Comparison of ENCODE assay signal across 26 cellular contexts in the genomic region with DNA sequence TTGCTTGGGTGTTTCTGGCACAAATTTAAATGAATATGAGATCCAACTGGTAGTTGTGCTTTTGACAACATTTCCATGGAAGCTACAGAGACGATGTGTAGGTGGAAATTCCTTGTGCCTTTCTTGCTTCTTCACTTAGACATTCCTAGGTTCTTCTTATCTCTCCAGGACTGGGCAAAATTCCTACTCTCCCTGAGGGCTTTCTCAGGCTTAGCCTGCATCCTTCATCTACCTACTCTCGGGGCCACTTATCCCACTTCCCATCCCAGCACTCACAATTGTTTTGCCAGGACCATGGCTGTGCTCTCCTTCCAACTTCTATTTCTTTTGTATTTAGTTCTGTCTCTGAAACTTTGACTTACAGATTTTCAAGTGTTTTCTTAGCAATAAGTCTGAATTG. TPM values are rescaled to one million over a fixed set of nuclear protein-coding genes. Genes with fewer than 3 reads are reported as not detected.
DNase-seq lines count a peak whose midpoint lies in the region; ATAC-seq, FAIRE-seq and TF ChIP-seq lines count a peak whose summit lies in the region.
"Had no signal": no experiment of that assay in that cellular context is flagged by ENCODE, and none has a peak within 500 bp of the region (broad histone marks: within the 10 kb centered on the region; RNA-seq: fewer than 3 reads in every experiment).

No MANE protein-coding gene starts in this region.

- POLR2A ChIA-PET in HEK293T (lab: Yijun Ruan, JAX), result no interaction called here

- H3K4me3 Mint-ChIP-seq in GM23338 (no peak overlapping the region), astrocyte (ENCODE audit: unreplicated experiment) (no peak overlapping the region)
- H3K4me3 Mint-ChIP-seq: CD14-positive monocyte; CD4-positive, alpha-beta memory T cell; H9; HFFc6 had no signal

- no peak overlapping the region for H3K27ac Mint-ChIP-seq in GM23338
- H3K27ac Mint-ChIP-seq in astrocyte (ENCODE audit: unreplicated experiment), result no peak overlapping the region
- H3K27ac Mint-ChIP-seq: CD14-positive monocyte; CD4-positive, alpha-beta memory T cell; H9; HFFc6 had no signal

- ATAC-seq in GM23338, result peak; percentile 29
- ATAC-seq: HCT116 had no signal

- H4K20me1 ChIP-seq in GM23338 (replicated peaks; ENCODE audit: insufficient read depth), result no peaks in the 10 kb centered on the region
- no peaks in the 10 kb centered on the region for H4K20me1 ChIP-seq in astrocyte (ENCODE audit: insufficient read depth, low read length)
- H4K20me1 ChIP-seq in osteoblast (ENCODE audit: insufficient read depth, low read length), result no peaks in the 10 kb centered on the region
- H4K20me1 ChIP-seq: BLaER1 treated with 17β-estradiol and CSF1 and Interleukin-3, amounts not matched to agents 10 nM and 100 nM had no signal

- H3K9ac ChIP-seq in astrocyte (ENCODE audit: low read length), result no peak overlapping the region
- H3K9ac ChIP-seq: BLaER1 treated with 17β-estradiol and CSF1 and Interleukin-3, amounts not matched to agents 10 nM and 100 nM; GM23248 had no signal

- H3K9me3 Mint-ChIP-seq in GM23338 (no peaks in the 10 kb centered on the region), astrocyte (ENCODE audit: unreplicated experiment) (no peaks in the 10 kb centered on the region)
- H3K9me3 Mint-ChIP-seq: CD14-positive monocyte; CD4-positive, alpha-beta memory T cell; H9; HFFc6 had no signal

- H3K36me3 Mint-ChIP-seq in GM23338 (ENCODE audit: low read depth), result no peaks in the 10 kb centered on the region
- H3K36me3 Mint-ChIP-seq in astrocyte (ENCODE audit: low read depth, unreplicated experiment), result no peaks in the 10 kb centered on the region
- H3K36me3 Mint-ChIP-seq: CD14-positive monocyte; CD4-positive, alpha-beta memory T cell had no signal

- H3K79me2 ChIP-seq in GM23338 (replicated peaks; ENCODE audit: insufficient read depth), result no peaks in the 10 kb centered on the region
- no peaks in the 10 kb centered on the region for H3K79me2 ChIP-seq in astrocyte (ENCODE audit: insufficient read depth, low read length)
- no peaks in the 10 kb centered on the region for H3K79me2 ChIP-seq in osteoblast (ENCODE audit: insufficient read depth, low read length)

- H3K4me1 ChIP-seq in GM23338 (ENCODE audit: insufficient read depth), result no peaks in the 10 kb centered on the region; the same call in 1 of the 2 replicates
- no peaks in the 10 kb centered on the region for H3K4me1 ChIP-seq in astrocyte (ENCODE audit: insufficient read depth, low read length)
- no peaks in the 10 kb centered on the region for H3K4me1 ChIP-seq in osteoblast (ENCODE audit: insufficient read depth, low read length)
- H3K4me1 ChIP-seq: BE2C had no signal

- H3F3A ChIP-seq in GM23338 (replicated peaks; ENCODE audit: low read depth), result no peaks in the 10 kb centered on the region

- H3K4me3 ChIP-seq in GM23338 (no peak overlapping the region), astrocyte (ENCODE audit: insufficient read depth, low read depth, low read length) (no peak overlapping the region), osteoblast (ENCODE audit: insufficient read depth, low read length) (no peak overlapping the region)
- H3K4me3 ChIP-seq: BLaER1 treated with 17β-estradiol and CSF1 and Interleukin-3, amounts not matched to agents 10 nM and 100 nM; GM23248 had no signal

- FAIRE-seq in astrocyte (lab: Jason Lieb, UNC), result no peak
- FAIRE-seq: A204.1, G401.6, GM12892, GM19239 had no signal

- no peak for DNase-seq in GM23338 (ENCODE audit: low spot score)
- DNase-seq in astrocyte (ENCODE audit: low read depth), result peak; percentile 4
- DNase-seq in osteoblast (ENCODE audit: insufficient read length, low spot score, missing footprints), result peak; percentile 53
- DNase-seq in Ammon's horn (ENCODE audit: low spot score), result no peak
- no peak for DNase-seq in 8988T
- DNase-seq in HEK293T (ENCODE audit: extremely low spot score), result no peak
- DNase-seq: BE2C; Calu3; CD4-positive, alpha-beta memory T cell; COR-L47; DMS53; DMS79 treated with DMSO at 0.1 percent for 48 hours; GM23248; H9; HFFc6 had no signal

- peaks cover 3% of the 10 kb centered on the region for H3K9me3 ChIP-seq in astrocyte (ENCODE audit: insufficient read depth, low read depth, low read length)
- no peaks in the 10 kb centered on the region for H3K9me3 ChIP-seq in osteoblast (ENCODE audit: low read depth, low read length)
- H3K9me3 ChIP-seq: BE2C; BLaER1 treated with 17β-estradiol and CSF1 and Interleukin-3, amounts not matched to agents 10 nM and 100 nM had no signal

- CTCF ChIA-PET in HEK293T (lab: Yijun Ruan, JAX), result no interaction called here

- H3K27me3 Mint-ChIP-seq in GM23338 (ENCODE audit: insufficient read depth, low read depth, poor library complexity) (peaks cover 2% of the 10 kb centered on the region), astrocyte (ENCODE audit: low read depth, unreplicated experiment) (no peaks in the 10 kb centered on the region)

- no peak overlapping the region for H3K4me2 ChIP-seq in GM23338
- no peak overlapping the region for H3K4me2 ChIP-seq in astrocyte (ENCODE audit: low read length)
- H3K4me2 ChIP-seq in osteoblast (ENCODE audit: insufficient read depth, low read length), result no peak overlapping the region
- H3K4me2 ChIP-seq: BLaER1 treated with 17β-estradiol and CSF1 and Interleukin-3, amounts not matched to agents 10 nM and 100 nM had no signal

- no peaks in the 10 kb centered on the region for H3K36me3 ChIP-seq in GM23338 (ENCODE audit: insufficient read depth)
- no peaks in the 10 kb centered on the region for H3K36me3 ChIP-seq in astrocyte (ENCODE audit: insufficient read depth, low read length)
- no peaks in the 10 kb centered on the region for H3K36me3 ChIP-seq in osteoblast (ENCODE audit: insufficient read depth, low read length)
- H3K36me3 ChIP-seq: BE2C; BLaER1 treated with 17β-estradiol and CSF1 and Interleukin-3, amounts not matched to agents 10 nM and 100 nM had no signal

- peaks cover 4% of the 10 kb centered on the region; the same call in 2 of the 3 replicates for H3K4me1 Mint-ChIP-seq in GM23338
- H3K4me1 Mint-ChIP-seq in astrocyte (ENCODE audit: low read depth, unreplicated experiment), result peaks cover 6% of the 10 kb centered on the region
- H3K4me1 Mint-ChIP-seq: CD4-positive, alpha-beta memory T cell had no signal

- H3K27ac ChIP-seq in 22Rv1 (peak overlapping the region; percentile 3; the same call in 1 of the 2 replicates), GM23338 (ENCODE audit: low read depth) (no peak overlapping the region), astrocyte (ENCODE audit: low read depth, low read length) (no peak overlapping the region), osteoblast (ENCODE audit: low read depth, low read length) (no peak overlapping the region)
- H3K27ac ChIP-seq: BLaER1 treated with 17β-estradiol and CSF1 and Interleukin-3, amounts not matched to agents 10 nM and 100 nM; GM23248 had no signal

- H3K27me3 ChIP-seq in GM23338 (ENCODE audit: insufficient read depth), result no peaks in the 10 kb centered on the region
- no peaks in the 10 kb centered on the region for H3K27me3 ChIP-seq in astrocyte (ENCODE audit: insufficient read depth, low read length)
- H3K27me3 ChIP-seq in osteoblast (ENCODE audit: insufficient read depth, low read length), result no peaks in the 10 kb centered on the region
- H3K27me3 ChIP-seq: BLaER1 treated with 17β-estradiol and CSF1 and Interleukin-3, amounts not matched to agents 10 nM and 100 nM had no signal

- no peak overlapping the region for H2AFZ ChIP-seq in GM23338
- no peak overlapping the region for H2AFZ ChIP-seq in astrocyte (ENCODE audit: low read depth, low read length)
- H2AFZ ChIP-seq in osteoblast (ENCODE audit: low read length), result no peak overlapping the region
- H2AFZ ChIP-seq: GM23248 had no signal

- peaks cover 5% of the 10 kb centered on the region; the same call in 1 of the 2 replicates for H3K9me2 ChIP-seq in GM23338 (ENCODE audit: insufficient read depth)

- TF ChIP-seq CTCF in 22Rv1 (IDR thresholded peaks at IDR 0.05) (no peak), GM23338 (conservative IDR thresholded peaks at IDR 0.05; ENCODE audit: low read depth in 2 of 2) (no peak), astrocyte (IDR thresholded peaks at IDR 0.05; ENCODE audit: insufficient read depth, low read depth, low read length) (no peak), osteoblast (IDR thresholded peaks at IDR 0.05; ENCODE audit: extremely low read depth, low read depth, low read length) (no peak)

TF ChIP-seq in HEK293T, 16 proteins besides CTCF, POLR2A, EP300 and RAD21:
- no peak for TF ChIP-seq SP1 (IDR thresholded peaks at IDR 0.05)
- TF ChIP-seq NFRKB (IDR thresholded peaks at IDR 0.05), result no peak
- TF ChIP-seq ZNF384 (IDR thresholded peaks at IDR 0.05), result no peak
- TF ChIP-seq HDGF (IDR thresholded peaks at IDR 0.05; ENCODE audit: borderline replicate concordance), result no peak
- no peak for TF ChIP-seq L3MBTL2 (conservative IDR thresholded peaks at IDR 0.05)
- TF ChIP-seq FOXA1 (IDR thresholded peaks at IDR 0.05), result no peak
- no peak for TF ChIP-seq FOXK2 (IDR thresholded peaks at IDR 0.05)
- no peak for TF ChIP-seq TARDBP (IDR thresholded peaks at IDR 0.05)
- no peak for TF ChIP-seq FOXM1 (IDR thresholded peaks at IDR 0.05; ENCODE audit: borderline replicate concordance)
- TF ChIP-seq ELF4 (IDR thresholded peaks at IDR 0.05), result no peak
- TF ChIP-seq BHLHE40 (IDR thresholded peaks at IDR 0.05; ENCODE audit: borderline replicate concordance), result no peak
- no peak for TF ChIP-seq SUZ12 (IDR thresholded peaks at IDR 0.05)

RNA-seq across cellular contexts. Expression of a gene that starts 17.8 kb away (rescaled TPM):
- not detected in 2 replicates for total RNA-seq in GM23338 (2014; rRNA removed; shearing (Covaris generic))
- 0.82 and 0.90 TPM in 2 replicates for polyA plus RNA-seq in GM23338 (2016; fragmentation: Nextera tagmentation; extraction: Ambion mirVana)
- total RNA-seq in astrocyte, result not detected in 2 replicates
- not detected in 2 replicates for total RNA-seq in osteoblast
- total RNA-seq: CD4-positive, alpha-beta memory T cell; GM23248; H4; HFFc6 had no signal
- polyA plus RNA-seq: AG04450; CD14-positive monocyte; CD4-positive, alpha-beta memory T cell; GM23248 had no signal

RNA-seq across cellular contexts. Expression of a gene that starts 29.3 kb away (rescaled TPM):
- 27.0 and 36.1 TPM in 2 replicates for total RNA-seq in GM23338 (2014; rRNA removed; shearing (Covaris generic))
- 251 and 256 TPM in 2 replicates for polyA plus RNA-seq in GM23338 (2016; fragmentation: Nextera tagmentation; extraction: Ambion mirVana)
- total RNA-seq in astrocyte, result 0.59 and 0.82 TPM in 2 replicates
- not detected in 2 replicates for total RNA-seq in osteoblast
- total RNA-seq: Calu3; CD4-positive, alpha-beta memory T cell; Daoy; GM23248; H4; HFFc6 had no signal
- polyA plus RNA-seq: AG04450; CD4-positive, alpha-beta memory T cell; GM23248 had no signal

RNA-seq across cellular contexts. Expression of a gene that starts 57.1 kb away (rescaled TPM):
- total RNA-seq in GM23338 (2014; rRNA removed; shearing (Covaris generic)), result not detected in 2 replicates
- 0.40 and 0.42 TPM in 2 replicates for polyA plus RNA-seq in GM23338 (2016; fragmentation: Nextera tagmentation; extraction: Ambion mirVana)
- total RNA-seq in astrocyte (22.6 and 32.3 TPM in 2 replicates), osteoblast (not detected in 2 replicates)
- total RNA-seq: CD4-positive, alpha-beta memory T cell; GM23248; H9; HFFc6 had no signal
- polyA plus RNA-seq: AG04450; CD14-positive monocyte; CD4-positive, alpha-beta memory T cell had no signal

Comparison
In these comparisons a context has a peak if more than half of its experiments do, and no peak if none do; other contexts are left out.
1. DNase-seq: peak in astrocyte (single experiment) and osteoblast (single experiment); none in GM23338 (single experiment), Ammon's horn (single experiment), 8988T (single experiment) and HEK293T (single experiment).
2. RNA of a gene that starts 29.3 kb away (total RNA-seq): 27.0 to 36.1 TPM in GM23338; 0.59 to 0.82 TPM in astrocyte and not detected in osteoblast; every median in the first group is over 10 times any median in the second.
3. RNA of a gene that starts 57.1 kb away (total RNA-seq): 22.6 to 32.3 TPM in astrocyte; not detected in GM23338 and not detected in osteoblast; every median in the first group is over 10 times any median in the second.